ENCODE assay signal across 8 cellular contexts in genomic region chr11:19345848-19346681, GRCh38.
DNase-seq lines count a peak whose midpoint lies in the region; ATAC-seq, FAIRE-seq and TF ChIP-seq lines count a peak whose summit lies in the region.

No MANE protein-coding gene starts in this region.

- H3K4me1 ChIP-seq in HUES6 (ENCODE audit: control insufficient read depth, insufficient read depth, low read length) (peaks cover 11% of the 10 kb centered on the region; the same call in 1 of the 2 replicates), tibial artery (peaks cover 0 to 23% (median 19%) of the 10 kb centered on the region in 4 donors)

- peak in 1 of 2 donors; percentile 26 for ATAC-seq in activated T-cell treated with anti-CD3 and anti-CD28 coated beads, Interleukin-2, amount 50 U/mL, for 72 hours (replicated peaks in 1 of 2)
- no peak for ATAC-seq in GM21526 (IDR thresholded peaks at IDR 0.05; ENCODE audit: low FRiP score, unreplicated experiment)

- H3K36me3 Mint-ChIP-seq in activated T-cell treated with anti-CD3 and anti-CD28 coated beads, Interleukin-2, amount 50 U/mL, for 72 hours (ENCODE audit: insufficient read depth in 2 of 2) = peaks cover 0 to 2% of the 10 kb centered on the region in 2 donors

- H3K9me3 ChIP-seq in HUES6 (ENCODE audit: control insufficient read depth, insufficient read depth, low read depth, low read length) = no peaks in the 10 kb centered on the region
- H3K9me3 ChIP-seq in tibial artery = no peaks in the 10 kb centered on the region

- H3K4me3 Mint-ChIP-seq in activated T-cell treated with anti-CD3 and anti-CD28 coated beads, Interleukin-2, amount 50 U/mL, for 72 hours = peak overlapping the region; percentile 35 to 38

- H3K4me3 ChIP-seq in HUES6 (ENCODE audit: low read depth, low read length) (peak overlapping the region; percentile 58), bronchial epithelial cell (ENCODE audit: low read depth, low read length) (no peak overlapping the region), tibial artery (peak overlapping the region; percentile 40 to 52)

- H3K9ac ChIP-seq in HUES6 (ENCODE audit: low read length) = no peak overlapping the region

- H3K27me3 ChIP-seq in HUES6 (ENCODE audit: control insufficient read depth, insufficient read depth, low read length) = peaks cover 99% of the 10 kb centered on the region
- H3K27me3 ChIP-seq in bronchial epithelial cell (ENCODE audit: control insufficient read depth, insufficient read depth, low read length) = peaks cover 47% of the 10 kb centered on the region
- peaks cover 0 to 77% of the 10 kb centered on the region in 2 donors for H3K27me3 ChIP-seq in tibial artery

- peaks cover 6% of the 10 kb centered on the region for H3K4me1 Mint-ChIP-seq in activated T-cell treated with anti-CD3 and anti-CD28 coated beads, Interleukin-2, amount 50 U/mL, for 72 hours (ENCODE audit: low read depth)

- FAIRE-seq in bronchial epithelial cell (lab: Jason Lieb, UNC) = peak; percentile 43

- intact Hi-C loops in tibial artery (cut with DNase I; ENCODE audit: low total_unique reads) = no loop called here

- peaks cover 69% of the 10 kb centered on the region for H3K27me3 Mint-ChIP-seq in activated T-cell treated with anti-CD3 and anti-CD28 coated beads, Interleukin-2, amount 50 U/mL, for 72 hours (ENCODE audit: low read depth)

- no peak overlapping the region for H3K27ac Mint-ChIP-seq in activated T-cell treated with anti-CD3 and anti-CD28 coated beads, Interleukin-2, amount 50 U/mL, for 72 hours

- H3K9me3 Mint-ChIP-seq in activated T-cell treated with anti-CD3 and anti-CD28 coated beads, Interleukin-2, amount 50 U/mL, for 72 hours = no peaks in the 10 kb centered on the region

- no peak for TF ChIP-seq CTCF in bronchial epithelial cell (IDR thresholded peaks at IDR 0.05; ENCODE audit: insufficient read depth, low read length, severe bottlenecking)
- no peak for TF ChIP-seq CTCF in tibial artery (IDR thresholded peaks at IDR 0.05)

- H3K27ac ChIP-seq in HUES6 (ENCODE audit: low read depth, low read length) (no peak overlapping the region), tibial artery (no peak overlapping the region)

- H3K36me3 ChIP-seq in HUES6 (ENCODE audit: control insufficient read depth, insufficient read depth, low read length) (no peaks in the 10 kb centered on the region), bronchial epithelial cell (ENCODE audit: control insufficient read depth, insufficient read depth, low read length) (no peaks in the 10 kb centered on the region), tibial artery (no peaks in the 10 kb centered on the region)

- DNase-seq in activated T-cell treated with anti-CD3 and anti-CD28 coated beads, Interleukin-2, amount 50 U/mL, for 72 hours = no peak
- DNase-seq in activated T-cell treated with anti-CD3 and anti-CD28 coated beads for 4 hours (no peak), bronchial epithelial cell (ENCODE audit: low read depth) (no peak), kidney glomerular epithelial cell (lab: John Stamatoyannopoulos, UW) (peak; percentile 60), tibial artery (no peak), RKO (ENCODE audit: low spot score) (no peak)
